In the genomic region with DNA sequence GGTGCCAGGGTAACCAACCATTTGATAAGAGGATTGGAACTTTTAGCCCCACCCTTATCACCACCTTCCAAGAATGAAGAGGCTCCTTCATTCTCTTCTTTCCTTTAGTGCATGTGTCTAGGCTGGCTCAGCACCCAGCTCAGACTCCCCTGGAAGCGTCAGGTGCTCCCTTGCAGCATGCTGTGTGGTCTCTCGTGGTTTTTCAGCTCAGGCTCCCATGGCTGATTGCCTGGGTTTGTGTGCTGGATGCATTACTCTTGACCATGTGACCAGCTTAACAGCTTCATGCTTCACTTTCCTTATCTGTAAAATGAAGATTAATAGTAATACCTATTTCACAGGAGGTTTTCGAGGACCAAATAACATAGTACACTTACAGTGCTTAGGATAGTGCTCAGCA, we compare ENCODE assay signal across 22 cellular contexts.
"Had no signal": no experiment of that assay in that cellular context is flagged by ENCODE, and none has a peak within 500 bp of the region (broad histone marks: within the 10 kb centered on the region; RNA-seq: fewer than 3 reads in every experiment).

No MANE protein-coding gene starts in this region.

- H3K27ac ChIP-seq: adrenal gland, foreskin keratinocyte, right atrium auricular region, transverse colon had no signal

- H3K9me3 ChIP-seq: adrenal gland, mucosa of descending colon, right atrium auricular region, transverse colon had no signal

- H3K36me3 Mint-ChIP-seq: activated CD4-positive, alpha-beta memory T cell treated with anti-CD3 and anti-CD28 coated beads for 36 hours; activated CD8-positive, alpha-beta memory T cell treated with anti-CD3 and anti-CD28 coated beads, Interleukin-2, amount 10 ng/mL, durations not matched to agents 7 days and 5 days; activated naive CD4-positive, alpha-beta T cell treated with anti-CD3 and anti-CD28 coated beads, Interleukin-2, amount 50 U/mL, for 24 hours; brain; natural killer cell had no signal

- H3K27ac Mint-ChIP-seq: activated CD4-positive, alpha-beta memory T cell treated with anti-CD3 and anti-CD28 coated beads for 36 hours; activated CD4-positive, alpha-beta T cell treated with anti-CD3 and anti-CD28 coated beads for 36 hours; activated CD8-positive, alpha-beta memory T cell treated with anti-CD3 and anti-CD28 coated beads, Interleukin-2, amount 10 ng/mL, durations not matched to agents 7 days and 5 days; activated naive CD4-positive, alpha-beta T cell treated with anti-CD3 and anti-CD28 coated beads, Interleukin-2, amount 50 U/mL, for 24 hours; brain; dendritic cell treated with granulocyte-macrophage colony-stimulating factor and Interleukin-4, amounts not matched to agents 40 ng/mL and 50 ng/mL, for 4 days; effector memory CD8-positive, alpha-beta T cell; natural killer cell; T-helper 17 cell had no signal

- H3K36me3 ChIP-seq: adrenal gland, right atrium auricular region, transverse colon had no signal

- H3K27me3 Mint-ChIP-seq: activated CD4-positive, alpha-beta memory T cell treated with anti-CD3 and anti-CD28 coated beads for 36 hours; activated CD4-positive, alpha-beta T cell treated with anti-CD3 and anti-CD28 coated beads for 36 hours; activated CD8-positive, alpha-beta memory T cell treated with anti-CD3 and anti-CD28 coated beads, Interleukin-2, amount 10 ng/mL, durations not matched to agents 7 days and 5 days; activated naive CD4-positive, alpha-beta T cell treated with anti-CD3 and anti-CD28 coated beads, Interleukin-2, amount 50 U/mL, for 24 hours; dendritic cell treated with granulocyte-macrophage colony-stimulating factor and Interleukin-4, amounts not matched to agents 40 ng/mL and 50 ng/mL, for 4 days; effector memory CD8-positive, alpha-beta T cell; T-helper 17 cell had no signal

- H3K4me1 Mint-ChIP-seq: activated CD4-positive, alpha-beta T cell treated with anti-CD3 and anti-CD28 coated beads for 36 hours; activated CD8-positive, alpha-beta memory T cell treated with anti-CD3 and anti-CD28 coated beads, Interleukin-2, amount 10 ng/mL, durations not matched to agents 7 days and 5 days; activated naive CD4-positive, alpha-beta T cell treated with anti-CD3 and anti-CD28 coated beads, Interleukin-2, amount 50 U/mL, for 24 hours; natural killer cell; T-helper 17 cell had no signal

- H3K4me3 Mint-ChIP-seq: activated CD4-positive, alpha-beta memory T cell treated with anti-CD3 and anti-CD28 coated beads for 36 hours; activated CD4-positive, alpha-beta T cell treated with anti-CD3 and anti-CD28 coated beads for 36 hours; activated CD8-positive, alpha-beta memory T cell treated with anti-CD3 and anti-CD28 coated beads, Interleukin-2, amount 10 ng/mL, durations not matched to agents 7 days and 5 days; activated naive CD4-positive, alpha-beta T cell treated with anti-CD3 and anti-CD28 coated beads, Interleukin-2, amount 50 U/mL, for 24 hours; activated T-cell treated with anti-CD3 and anti-CD28 coated beads, Interleukin-2, amount 50 U/mL, for 4 hours; brain; dendritic cell treated with granulocyte-macrophage colony-stimulating factor and Interleukin-4, amounts not matched to agents 40 ng/mL and 50 ng/mL, for 4 days; effector memory CD8-positive, alpha-beta T cell; natural killer cell; T-helper 17 cell had no signal

- ATAC-seq: activated CD4-positive, alpha-beta T cell treated with anti-CD3 and anti-CD28 coated beads for 36 hours; activated CD8-positive, alpha-beta memory T cell treated with anti-CD3 and anti-CD28 coated beads, Interleukin-2, amount 10 ng/mL, durations not matched to agents 7 days and 5 days; activated T-cell treated with anti-CD3 and anti-CD28 coated beads, Interleukin-2, amount 50 U/mL, for 4 hours; effector memory CD8-positive, alpha-beta T cell; foreskin keratinocyte; mucosa of descending colon; natural killer cell; T-helper 17 cell had no signal

- H3K4me3 ChIP-seq: adrenal gland, mucosa of descending colon, right atrium auricular region, transverse colon had no signal

- H3K9me3 Mint-ChIP-seq: activated CD4-positive, alpha-beta memory T cell treated with anti-CD3 and anti-CD28 coated beads for 36 hours; activated naive CD4-positive, alpha-beta T cell treated with anti-CD3 and anti-CD28 coated beads, Interleukin-2, amount 50 U/mL, for 24 hours; activated T-cell treated with anti-CD3 and anti-CD28 coated beads, Interleukin-2, amount 50 U/mL, for 4 hours; brain; dendritic cell treated with granulocyte-macrophage colony-stimulating factor and Interleukin-4, amounts not matched to agents 40 ng/mL and 50 ng/mL, for 4 days; effector memory CD8-positive, alpha-beta T cell; natural killer cell had no signal

- DNase-seq: activated CD4-positive, alpha-beta memory T cell treated with anti-CD3 and anti-CD28 coated beads for 36 hours; activated CD4-positive, alpha-beta T cell treated with anti-CD3 and anti-CD28 coated beads for 36 hours; activated CD8-positive, alpha-beta memory T cell treated with anti-CD3 and anti-CD28 coated beads, Interleukin-2, amount 10 ng/mL, durations not matched to agents 7 days and 5 days; activated effector memory CD4-positive, alpha-beta T cell treated with anti-CD3 and anti-CD28 coated beads, Interleukin-2, amount 50 U/mL, for 16 hours; activated T-cell treated with anti-CD3 and anti-CD28 coated beads, Interleukin-2, amount 50 U/mL, for 4 hours; adrenal gland; cerebellar nuclear complex; effector memory CD8-positive, alpha-beta T cell; foreskin keratinocyte; mammary epithelial cell; mucosa of descending colon; natural killer cell; small intestine; stimulated activated CD4-positive, alpha-beta T cell treated with anti-CD3 and anti-CD28 coated beads, Interleukin-4, amount 100 ng/mL, for 24 hours; stimulated activated naive CD4-positive, alpha-beta T cell; substantia nigra; T-helper 17 cell; transverse colon had no signal

- H3K27me3 ChIP-seq: adrenal gland, foreskin keratinocyte, right atrium auricular region, transverse colon had no signal

- H3K4me1 ChIP-seq: adrenal gland, foreskin keratinocyte, right atrium auricular region, transverse colon had no signal
